ENCODE assay signal across 32 cellular contexts in the genomic region with DNA sequence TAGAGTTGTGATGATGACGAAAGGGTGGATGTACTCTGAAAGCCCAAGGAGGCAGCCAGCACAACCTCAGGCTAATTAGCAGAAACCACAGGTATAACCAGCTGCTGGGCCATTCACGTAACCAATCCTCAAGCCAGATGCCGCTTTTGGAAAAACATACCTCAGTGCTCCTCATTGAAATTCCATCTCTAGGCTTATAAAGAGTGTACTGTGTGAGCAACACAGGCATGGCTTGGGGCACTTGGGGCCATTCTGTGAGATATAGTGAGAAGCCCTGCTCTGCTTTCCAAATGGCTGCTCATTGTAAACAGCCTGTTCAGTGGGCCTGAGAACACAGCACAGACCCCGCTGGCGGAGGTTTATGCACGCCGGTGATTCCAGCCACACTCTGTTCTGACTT.
"Had no signal": no experiment of that assay in that cellular context is flagged by ENCODE, and none has a peak within 500 bp of the region (broad histone marks: within the 10 kb centered on the region; RNA-seq: fewer than 3 reads in every experiment).

No MANE protein-coding gene starts in this region.

- H3K4me1 ChIP-seq: adrenal gland, body of pancreas, breast epithelium, SJSA1 had no signal

- H3K9me3 Mint-ChIP-seq: activated CD4-positive, alpha-beta T cell treated with anti-CD3 and anti-CD28 coated beads, Interleukin-2, amount 10 ng/mL, durations not matched to agents 7 days and 5 days; activated T-cell treated with anti-CD3 and anti-CD28 coated beads, Interleukin-2, amount 50 U/mL, for 24 hours; activated T-helper 2 cell treated with anti-CD3 and anti-CD28 coated beads, Interferon-gamma antibody, Interleukin-2, Interleukin-4, amounts not matched to agents 10 μg/mL and 5 μg/mL and 100 μg/mL, durations not matched to agents 14 hours and 24 hours and 36 hours; T-helper 1 cell treated with Interleukin-12 subunit alpha and Interleukin-12 subunit beta and Interleukin-4 antibody, amounts not matched to agents 30 μg/mL and 1 μg/mL, for 36 hours; T-helper 2 cell treated with Interferon-gamma antibody and Interleukin-4, amounts not matched to agents 5 μg/mL and 100 μg/mL, for 36 hours had no signal

- DNase-seq: activated CD4-positive, alpha-beta T cell treated with anti-CD3 and anti-CD28 coated beads for 36 hours; activated CD4-positive, alpha-beta T cell treated with anti-CD3 and anti-CD28 coated beads, Interleukin-2, amount 10 ng/mL, durations not matched to agents 7 days and 5 days; activated CD4-positive, alpha-beta T cell treated with anti-CD3 and anti-CD28 coated beads, Interleukin-2, amount 50 U/mL, for 48 hours; activated CD8-positive, alpha-beta T cell treated with anti-CD3 and anti-CD28 coated beads, Interleukin-2, amount 10 ng/mL, durations not matched to agents 7 days and 5 days; activated gamma-delta T cell; activated naive CD4-positive, alpha-beta T cell treated with Interleukin-2 at 50 U/mL for 16 hours; activated T-cell treated with anti-CD3 and anti-CD28 coated beads, Interleukin-2, amount 50 U/mL, for 24 hours; adrenal gland; body of pancreas; Kasumi-1; MG63; NCI-H1048; NCI-H1105 treated with DMSO at 0.1 percent for 48 hours; NCI-H1436; NCI-H1694; NCI-H1930; NCI-H2081 treated with DMSO at 0.1 percent for 48 hours; NCI-H226; NCI-H446 treated with DMSO at 0.1 percent for 48 hours; NCI-H524; NCI-H69; NCI-H82; SHP77; SK-N-SH had no signal

- H3K4me3 Mint-ChIP-seq: activated CD4-positive, alpha-beta T cell treated with anti-CD3 and anti-CD28 coated beads for 36 hours; activated CD4-positive, alpha-beta T cell treated with anti-CD3 and anti-CD28 coated beads, Interleukin-2, amount 10 ng/mL, durations not matched to agents 7 days and 5 days; activated CD8-positive, alpha-beta T cell treated with anti-CD3 and anti-CD28 coated beads, Interleukin-2, amount 10 ng/mL, durations not matched to agents 7 days and 5 days; activated naive CD4-positive, alpha-beta T cell treated with anti-CD3 and anti-CD28 coated beads, Interleukin-2, amount 50 U/mL, for 24 hours; activated T-cell treated with anti-CD3 and anti-CD28 coated beads, Interleukin-2, amount 50 U/mL, for 24 hours; T-helper 1 cell treated with Interleukin-12 subunit alpha and Interleukin-12 subunit beta and Interleukin-4 antibody, amounts not matched to agents 30 μg/mL and 1 μg/mL, for 36 hours; T-helper 2 cell treated with Interferon-gamma antibody and Interleukin-4, amounts not matched to agents 5 μg/mL and 100 μg/mL, for 36 hours had no signal

- H3K36me3 ChIP-seq: adrenal gland, breast epithelium, MG63, SJSA1 had no signal

- H3K36me3 Mint-ChIP-seq: activated naive CD4-positive, alpha-beta T cell treated with anti-CD3 and anti-CD28 coated beads, Interleukin-2, amount 50 U/mL, for 24 hours had no signal

- H3K27ac Mint-ChIP-seq: activated CD4-positive, alpha-beta T cell treated with anti-CD3 and anti-CD28 coated beads for 36 hours; activated CD4-positive, alpha-beta T cell treated with anti-CD3 and anti-CD28 coated beads, Interleukin-2, amount 10 ng/mL, durations not matched to agents 7 days and 5 days; activated CD8-positive, alpha-beta T cell treated with anti-CD3 and anti-CD28 coated beads, Interleukin-2, amount 10 ng/mL, durations not matched to agents 7 days and 5 days; activated naive CD4-positive, alpha-beta T cell treated with anti-CD3 and anti-CD28 coated beads, Interleukin-2, amount 50 U/mL, for 24 hours; activated T-cell treated with anti-CD3 and anti-CD28 coated beads, Interleukin-2, amount 50 U/mL, for 24 hours; activated T-helper 2 cell treated with anti-CD3 and anti-CD28 coated beads, Interferon-gamma antibody, Interleukin-2, Interleukin-4, amounts not matched to agents 10 μg/mL and 5 μg/mL and 100 μg/mL, durations not matched to agents 14 hours and 24 hours and 36 hours; T-helper 1 cell treated with Interleukin-12 subunit alpha and Interleukin-12 subunit beta and Interleukin-4 antibody, amounts not matched to agents 30 μg/mL and 1 μg/mL, for 36 hours; T-helper 2 cell treated with Interferon-gamma antibody and Interleukin-4, amounts not matched to agents 5 μg/mL and 100 μg/mL, for 36 hours had no signal

- H3K9me3 ChIP-seq: adrenal gland, body of pancreas, breast epithelium, MG63, SJSA1, SK-N-SH had no signal

- H3K4me2 ChIP-seq: SK-N-SH had no signal

- H3K27me3 ChIP-seq: adrenal gland, body of pancreas, breast epithelium, MG63, SJSA1 had no signal

- H3K4me3 ChIP-seq: adrenal gland, body of pancreas, breast epithelium, MG63, SJSA1 had no signal

- H3K27me3 Mint-ChIP-seq: activated T-cell treated with anti-CD3 and anti-CD28 coated beads, Interleukin-2, amount 50 U/mL, for 24 hours had no signal

- H3K27ac ChIP-seq: adrenal gland, body of pancreas, breast epithelium, SJSA1 had no signal

- H3K4me1 Mint-ChIP-seq: activated CD4-positive, alpha-beta T cell treated with anti-CD3 and anti-CD28 coated beads for 36 hours; activated CD4-positive, alpha-beta T cell treated with anti-CD3 and anti-CD28 coated beads, Interleukin-2, amount 10 ng/mL, durations not matched to agents 7 days and 5 days; activated naive CD4-positive, alpha-beta T cell treated with anti-CD3 and anti-CD28 coated beads, Interleukin-2, amount 50 U/mL, for 24 hours had no signal

- ATAC-seq: activated CD4-positive, alpha-beta T cell treated with anti-CD3 and anti-CD28 coated beads for 36 hours; activated CD4-positive, CD25-positive, alpha-beta regulatory T cell treated with anti-CD3 and anti-CD28 coated beads, Interleukin-2, amount 50 U/mL, for 24 hours; activated CD8-positive, alpha-beta T cell treated with anti-CD3 and anti-CD28 coated beads, Interleukin-2, amount 10 ng/mL, durations not matched to agents 7 days and 5 days; body of pancreas; Panc1 had no signal

- H3K9me2 ChIP-seq: SK-N-SH had no signal
